Comparison of ENCODE assay signal across 1 cellular context in the genomic region with DNA sequence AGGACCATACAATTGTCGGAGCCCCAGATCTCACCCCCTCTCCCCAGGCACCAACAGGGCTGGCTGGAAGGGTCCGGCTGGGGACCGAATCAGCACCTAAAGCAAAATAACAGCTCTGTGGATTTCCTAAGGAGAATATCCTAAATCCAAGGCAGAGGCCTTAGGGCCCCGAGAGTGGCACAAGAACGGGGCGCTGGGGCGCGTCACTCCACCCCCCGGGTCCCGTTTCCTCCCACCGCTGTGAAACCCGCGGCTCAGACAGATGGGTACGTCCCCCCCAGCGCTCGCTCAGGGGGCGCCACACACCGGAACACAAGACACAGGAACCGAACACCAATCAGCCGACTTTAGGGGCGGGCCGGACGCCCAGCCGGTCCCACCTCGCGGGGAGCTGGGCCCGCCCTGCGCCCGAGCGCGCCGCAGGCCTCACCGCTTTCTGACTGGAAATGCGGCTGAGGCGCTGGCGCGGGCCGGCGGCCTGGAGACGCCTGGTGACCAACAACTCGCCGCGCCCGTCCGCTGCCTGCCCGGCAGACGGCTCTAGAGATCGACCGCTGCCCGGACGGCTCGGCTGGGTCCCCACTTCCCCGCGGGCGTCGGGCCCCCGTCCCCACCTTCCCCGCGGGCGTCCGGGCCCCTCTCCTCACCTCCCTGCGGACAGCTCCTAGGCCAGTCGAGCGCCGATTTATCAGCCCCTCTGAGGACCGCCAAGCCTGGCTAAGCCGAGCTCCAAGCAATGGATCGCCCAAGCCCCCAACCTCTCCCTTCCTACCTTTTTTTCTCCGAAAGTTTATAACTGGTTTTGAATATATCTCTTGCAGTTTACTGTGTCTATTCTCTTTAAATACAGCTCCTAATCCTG.
TF ChIP-seq lines count a peak whose summit lies in the region.

A gene with protein sequence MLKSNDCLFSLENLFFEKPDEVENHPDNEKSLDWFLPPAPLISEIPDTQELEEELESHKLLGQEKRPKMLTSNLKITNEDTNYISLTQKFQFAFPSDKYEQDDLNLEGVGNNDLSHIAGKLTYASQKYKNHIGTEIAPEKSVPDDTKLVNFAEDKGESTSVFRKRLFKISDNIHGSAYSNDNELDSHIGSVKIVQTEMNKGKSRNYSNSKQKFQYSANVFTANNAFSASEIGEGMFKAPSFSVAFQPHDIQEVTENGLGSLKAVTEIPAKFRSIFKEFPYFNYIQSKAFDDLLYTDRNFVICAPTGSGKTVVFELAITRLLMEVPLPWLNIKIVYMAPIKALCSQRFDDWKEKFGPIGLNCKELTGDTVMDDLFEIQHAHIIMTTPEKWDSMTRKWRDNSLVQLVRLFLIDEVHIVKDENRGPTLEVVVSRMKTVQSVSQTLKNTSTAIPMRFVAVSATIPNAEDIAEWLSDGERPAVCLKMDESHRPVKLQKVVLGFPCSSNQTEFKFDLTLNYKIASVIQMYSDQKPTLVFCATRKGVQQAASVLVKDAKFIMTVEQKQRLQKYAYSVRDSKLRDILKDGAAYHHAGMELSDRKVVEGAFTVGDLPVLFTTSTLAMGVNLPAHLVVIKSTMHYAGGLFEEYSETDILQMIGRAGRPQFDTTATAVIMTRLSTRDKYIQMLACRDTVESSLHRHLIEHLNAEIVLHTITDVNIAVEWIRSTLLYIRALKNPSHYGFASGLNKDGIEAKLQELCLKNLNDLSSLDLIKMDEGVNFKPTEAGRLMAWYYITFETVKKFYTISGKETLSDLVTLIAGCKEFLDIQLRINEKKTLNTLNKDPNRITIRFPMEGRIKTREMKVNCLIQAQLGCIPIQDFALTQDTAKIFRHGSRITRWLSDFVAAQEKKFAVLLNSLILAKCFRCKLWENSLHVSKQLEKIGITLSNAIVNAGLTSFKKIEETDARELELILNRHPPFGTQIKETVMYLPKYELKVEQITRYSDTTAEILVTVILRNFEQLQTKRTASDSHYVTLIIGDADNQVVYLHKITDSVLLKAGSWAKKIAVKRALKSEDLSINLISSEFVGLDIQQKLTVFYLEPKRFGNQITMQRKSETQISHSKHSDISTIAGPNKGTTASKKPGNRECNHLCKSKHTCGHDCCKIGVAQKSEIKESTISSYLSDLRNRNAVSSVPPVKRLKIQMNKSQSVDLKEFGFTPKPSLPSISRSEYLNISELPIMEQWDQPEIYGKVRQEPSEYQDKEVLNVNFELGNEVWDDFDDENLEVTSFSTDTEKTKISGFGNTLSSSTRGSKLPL (N-terminal part only) (minus strand): TSS at position 687 of the 862 bp plus-strand sequence. CDS start 3,755 bp downstream, outside the sequence.

TF ChIP-seq in HepG2, 621 proteins besides CTCF, POLR2A, EP300 and RAD21 (continued from another document and continues in another):
- TF ChIP-seq SP4 (CRISPR knock-in tag; IDR thresholded peaks at IDR 0.05) (peak; percentile 23; the same call in 1 of the 2 replicates), SRF (IDR thresholded peaks at IDR 0.05; ENCODE audit: low read depth, low read length) (peak; percentile 84), ZFX (CRISPR knock-in tag; IDR thresholded peaks at IDR 0.05; ENCODE audit: low read depth) (peak; percentile 95), ETV5 (CRISPR knock-in tag; IDR thresholded peaks at IDR 0.05; ENCODE audit: borderline replicate concordance) (peak; percentile 27; the same call in 1 of the 2 replicates), PHF21A (CRISPR knock-in tag; IDR thresholded peaks at IDR 0.05) (peak; percentile 77), SPEN (CRISPR knock-in tag; IDR thresholded peaks at IDR 0.05; ENCODE audit: low read depth) (peak; percentile 79), PHF20 (CRISPR knock-in tag; IDR thresholded peaks at IDR 0.05) (peak; percentile 61), ZBTB7B (CRISPR knock-in tag; IDR thresholded peaks at IDR 0.05) (peak; percentile 76; the same call in 1 of the 2 replicates), ZNF207 (IDR thresholded peaks at IDR 0.05; ENCODE audit: borderline replicate concordance) (no peak), FOXA3 (CRISPR knock-in tag; IDR thresholded peaks at IDR 0.05) (peak; percentile 32; the same call in 1 of the 2 replicates), ZNF430 (CRISPR knock-in tag; IDR thresholded peaks at IDR 0.05) (peak; percentile 55; the same call in 1 of the 2 replicates), DMAP1 (CRISPR knock-in tag; IDR thresholded peaks at IDR 0.05) (peak; percentile 29; the same call in 1 of the 2 replicates), ZBTB8A (CRISPR knock-in tag; IDR thresholded peaks at IDR 0.05; ENCODE audit: borderline replicate concordance, low read depth) (no peak), KDM5B (CRISPR knock-in tag; IDR thresholded peaks at IDR 0.05; ENCODE audit: borderline replicate concordance) (peak; percentile 75; the same call in 1 of the 2 replicates), ERF (CRISPR knock-in tag; IDR thresholded peaks at IDR 0.05) (0 out of 2 replicates have a peak, but pooled peaks have one; percentile 40), NFYB (CRISPR knock-in tag; IDR thresholded peaks at IDR 0.05) (peak; percentile 52; the same call in 1 of the 2 replicates), NAIF1 (CRISPR knock-in tag; IDR thresholded peaks at IDR 0.05; ENCODE audit: borderline replicate concordance) (no peak), ZSCAN25 (CRISPR knock-in tag; IDR thresholded peaks at IDR 0.05) (peak; percentile 58; the same call in 1 of the 2 replicates), SOX13 (IDR thresholded peaks at IDR 0.05) (no peak), SOX13 (CRISPR knock-in tag; conservative IDR thresholded peaks at IDR 0.05 in 1 of 2, IDR thresholded peaks at IDR 0.05 in 1 of 2) (0 out of 4 replicates have a peak, but pooled peaks of 1 of the 2 experiments have one; percentile 22), ZNF441 (CRISPR knock-in tag; IDR thresholded peaks at IDR 0.05; ENCODE audit: borderline replicate concordance) (peak; percentile 56; the same call in 1 of the 2 replicates), ISL2 (CRISPR knock-in tag; IDR thresholded peaks at IDR 0.05) (no peak), TBX2 (CRISPR knock-in tag; IDR thresholded peaks at IDR 0.05; ENCODE audit: borderline replicate concordance) (peak; percentile 36; the same call in 1 of the 2 replicates), ZNF563 (CRISPR knock-in tag; IDR thresholded peaks at IDR 0.05) (peak; percentile 45; the same call in 1 of the 2 replicates), RCOR2 (CRISPR knock-in tag; IDR thresholded peaks at IDR 0.05) (no peak), GABPB1 (CRISPR knock-in tag; IDR thresholded peaks at IDR 0.05) (peak; percentile 78), ZNF333 (CRISPR knock-in tag; IDR thresholded peaks at IDR 0.05; ENCODE audit: borderline replicate concordance) (peak; percentile 50; the same call in 1 of the 2 replicates)
- TF ChIP-seq, protein P1, sequence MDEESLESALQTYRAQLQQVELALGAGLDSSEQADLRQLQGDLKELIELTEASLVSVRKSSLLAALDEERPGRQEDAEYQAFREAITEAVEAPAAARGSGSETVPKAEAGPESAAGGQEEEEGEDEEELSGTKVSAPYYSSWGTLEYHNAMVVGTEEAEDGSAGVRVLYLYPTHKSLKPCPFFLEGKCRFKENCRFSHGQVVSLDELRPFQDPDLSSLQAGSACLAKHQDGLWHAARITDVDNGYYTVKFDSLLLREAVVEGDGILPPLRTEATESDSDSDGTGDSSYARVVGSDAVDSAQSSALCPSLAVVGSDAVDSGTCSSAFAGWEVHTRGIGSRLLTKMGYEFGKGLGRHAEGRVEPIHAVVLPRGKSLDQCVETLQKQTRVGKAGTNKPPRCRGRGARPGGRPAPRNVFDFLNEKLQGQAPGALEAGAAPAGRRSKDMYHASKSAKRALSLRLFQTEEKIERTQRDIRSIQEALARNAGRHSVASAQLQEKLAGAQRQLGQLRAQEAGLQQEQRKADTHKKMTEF (CRISPR knock-in tag; IDR thresholded peaks at IDR 0.05) = peak; percentile 48; the same call in 1 of the 2 replicates
- TF ChIP-seq, protein P2, sequence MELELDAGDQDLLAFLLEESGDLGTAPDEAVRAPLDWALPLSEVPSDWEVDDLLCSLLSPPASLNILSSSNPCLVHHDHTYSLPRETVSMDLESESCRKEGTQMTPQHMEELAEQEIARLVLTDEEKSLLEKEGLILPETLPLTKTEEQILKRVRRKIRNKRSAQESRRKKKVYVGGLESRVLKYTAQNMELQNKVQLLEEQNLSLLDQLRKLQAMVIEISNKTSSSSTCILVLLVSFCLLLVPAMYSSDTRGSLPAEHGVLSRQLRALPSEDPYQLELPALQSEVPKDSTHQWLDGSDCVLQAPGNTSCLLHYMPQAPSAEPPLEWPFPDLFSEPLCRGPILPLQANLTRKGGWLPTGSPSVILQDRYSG (CRISPR knock-in tag; IDR thresholded peaks at IDR 0.05) = no peak
- TF ChIP-seq, protein P3, sequence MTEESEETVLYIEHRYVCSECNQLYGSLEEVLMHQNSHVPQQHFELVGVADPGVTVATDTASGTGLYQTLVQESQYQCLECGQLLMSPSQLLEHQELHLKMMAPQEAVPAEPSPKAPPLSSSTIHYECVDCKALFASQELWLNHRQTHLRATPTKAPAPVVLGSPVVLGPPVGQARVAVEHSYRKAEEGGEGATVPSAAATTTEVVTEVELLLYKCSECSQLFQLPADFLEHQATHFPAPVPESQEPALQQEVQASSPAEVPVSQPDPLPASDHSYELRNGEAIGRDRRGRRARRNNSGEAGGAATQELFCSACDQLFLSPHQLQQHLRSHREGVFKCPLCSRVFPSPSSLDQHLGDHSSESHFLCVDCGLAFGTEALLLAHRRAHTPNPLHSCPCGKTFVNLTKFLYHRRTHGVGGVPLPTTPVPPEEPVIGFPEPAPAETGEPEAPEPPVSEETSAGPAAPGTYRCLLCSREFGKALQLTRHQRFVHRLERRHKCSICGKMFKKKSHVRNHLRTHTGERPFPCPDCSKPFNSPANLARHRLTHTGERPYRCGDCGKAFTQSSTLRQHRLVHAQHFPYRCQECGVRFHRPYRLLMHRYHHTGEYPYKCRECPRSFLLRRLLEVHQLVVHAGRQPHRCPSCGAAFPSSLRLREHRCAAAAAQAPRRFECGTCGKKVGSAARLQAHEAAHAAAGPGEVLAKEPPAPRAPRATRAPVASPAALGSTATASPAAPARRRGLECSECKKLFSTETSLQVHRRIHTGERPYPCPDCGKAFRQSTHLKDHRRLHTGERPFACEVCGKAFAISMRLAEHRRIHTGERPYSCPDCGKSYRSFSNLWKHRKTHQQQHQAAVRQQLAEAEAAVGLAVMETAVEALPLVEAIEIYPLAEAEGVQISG (CRISPR knock-in tag; IDR thresholded peaks at IDR 0.05) = peak; percentile 37; the same call in 1 of the 2 replicates
- TF ChIP-seq, protein P4, sequence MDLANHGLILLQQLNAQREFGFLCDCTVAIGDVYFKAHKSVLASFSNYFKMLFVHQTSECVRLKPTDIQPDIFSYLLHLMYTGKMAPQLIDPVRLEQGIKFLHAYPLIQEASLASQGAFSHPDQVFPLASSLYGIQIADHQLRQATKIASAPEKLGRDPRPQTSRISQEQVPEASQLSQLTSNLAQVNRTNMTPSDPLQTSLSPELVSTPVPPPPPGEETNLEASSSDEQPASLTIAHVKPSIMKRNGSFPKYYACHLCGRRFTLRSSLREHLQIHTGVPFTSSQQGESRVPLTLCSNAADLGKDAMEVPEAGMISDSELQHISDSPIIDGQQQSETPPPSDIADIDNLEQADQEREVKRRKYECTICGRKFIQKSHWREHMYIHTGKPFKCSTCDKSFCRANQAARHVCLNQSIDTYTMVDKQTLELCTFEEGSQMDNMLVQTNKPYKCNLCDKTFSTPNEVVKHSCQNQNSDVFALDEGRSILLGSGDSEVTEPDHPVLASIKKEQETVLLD (CRISPR knock-in tag; IDR thresholded peaks at IDR 0.05; ENCODE audit: low read depth) = no peak
- TF ChIP-seq, protein P5, sequence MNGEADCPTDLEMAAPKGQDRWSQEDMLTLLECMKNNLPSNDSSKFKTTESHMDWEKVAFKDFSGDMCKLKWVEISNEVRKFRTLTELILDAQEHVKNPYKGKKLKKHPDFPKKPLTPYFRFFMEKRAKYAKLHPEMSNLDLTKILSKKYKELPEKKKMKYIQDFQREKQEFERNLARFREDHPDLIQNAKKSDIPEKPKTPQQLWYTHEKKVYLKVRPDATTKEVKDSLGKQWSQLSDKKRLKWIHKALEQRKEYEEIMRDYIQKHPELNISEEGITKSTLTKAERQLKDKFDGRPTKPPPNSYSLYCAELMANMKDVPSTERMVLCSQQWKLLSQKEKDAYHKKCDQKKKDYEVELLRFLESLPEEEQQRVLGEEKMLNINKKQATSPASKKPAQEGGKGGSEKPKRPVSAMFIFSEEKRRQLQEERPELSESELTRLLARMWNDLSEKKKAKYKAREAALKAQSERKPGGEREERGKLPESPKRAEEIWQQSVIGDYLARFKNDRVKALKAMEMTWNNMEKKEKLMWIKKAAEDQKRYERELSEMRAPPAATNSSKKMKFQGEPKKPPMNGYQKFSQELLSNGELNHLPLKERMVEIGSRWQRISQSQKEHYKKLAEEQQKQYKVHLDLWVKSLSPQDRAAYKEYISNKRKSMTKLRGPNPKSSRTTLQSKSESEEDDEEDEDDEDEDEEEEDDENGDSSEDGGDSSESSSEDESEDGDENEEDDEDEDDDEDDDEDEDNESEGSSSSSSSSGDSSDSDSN (CRISPR knock-in tag; IDR thresholded peaks at IDR 0.05) = peak; percentile 90; the same call in 1 of the 2 replicates
- TF ChIP-seq, protein P6, sequence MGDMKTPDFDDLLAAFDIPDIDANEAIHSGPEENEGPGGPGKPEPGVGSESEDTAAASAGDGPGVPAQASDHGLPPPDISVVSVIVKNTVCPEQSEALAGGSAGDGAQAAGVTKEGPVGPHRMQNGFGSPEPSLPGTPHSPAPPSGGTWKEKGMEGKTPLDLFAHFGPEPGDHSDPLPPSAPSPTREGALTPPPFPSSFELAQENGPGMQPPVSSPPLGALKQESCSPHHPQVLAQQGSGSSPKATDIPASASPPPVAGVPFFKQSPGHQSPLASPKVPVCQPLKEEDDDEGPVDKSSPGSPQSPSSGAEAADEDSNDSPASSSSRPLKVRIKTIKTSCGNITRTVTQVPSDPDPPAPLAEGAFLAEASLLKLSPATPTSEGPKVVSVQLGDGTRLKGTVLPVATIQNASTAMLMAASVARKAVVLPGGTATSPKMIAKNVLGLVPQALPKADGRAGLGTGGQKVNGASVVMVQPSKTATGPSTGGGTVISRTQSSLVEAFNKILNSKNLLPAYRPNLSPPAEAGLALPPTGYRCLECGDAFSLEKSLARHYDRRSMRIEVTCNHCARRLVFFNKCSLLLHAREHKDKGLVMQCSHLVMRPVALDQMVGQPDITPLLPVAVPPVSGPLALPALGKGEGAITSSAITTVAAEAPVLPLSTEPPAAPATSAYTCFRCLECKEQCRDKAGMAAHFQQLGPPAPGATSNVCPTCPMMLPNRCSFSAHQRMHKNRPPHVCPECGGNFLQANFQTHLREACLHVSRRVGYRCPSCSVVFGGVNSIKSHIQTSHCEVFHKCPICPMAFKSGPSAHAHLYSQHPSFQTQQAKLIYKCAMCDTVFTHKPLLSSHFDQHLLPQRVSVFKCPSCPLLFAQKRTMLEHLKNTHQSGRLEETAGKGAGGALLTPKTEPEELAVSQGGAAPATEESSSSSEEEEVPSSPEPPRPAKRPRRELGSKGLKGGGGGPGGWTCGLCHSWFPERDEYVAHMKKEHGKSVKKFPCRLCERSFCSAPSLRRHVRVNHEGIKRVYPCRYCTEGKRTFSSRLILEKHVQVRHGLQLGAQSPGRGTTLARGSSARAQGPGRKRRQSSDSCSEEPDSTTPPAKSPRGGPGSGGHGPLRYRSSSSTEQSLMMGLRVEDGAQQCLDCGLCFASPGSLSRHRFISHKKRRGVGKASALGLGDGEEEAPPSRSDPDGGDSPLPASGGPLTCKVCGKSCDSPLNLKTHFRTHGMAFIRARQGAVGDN (CRISPR knock-in tag; IDR thresholded peaks at IDR 0.05) = peak; percentile 84
